In genomic region chr14:64971452-64971889, GRCh38 we compare ENCODE assay signal across 8 cellular contexts. TPM values are rescaled to one million over a fixed set of nuclear protein-coding genes. Genes with fewer than 3 reads are reported as not detected.
DNase-seq lines count a peak whose midpoint lies in the region; ATAC-seq and TF ChIP-seq lines count a peak whose summit lies in the region.

No MANE protein-coding gene starts in this region.

- DNase-seq in NT2/D1 (ENCODE audit: low read depth, low spot score): no peak
- DNase-seq in endothelial cell (ENCODE audit: low spot score): no peak
- DNase-seq in neuronal stem cell (ENCODE audit: low spot score): no peak
- no peak for DNase-seq in putamen (ENCODE audit: low spot score)
- no peak for DNase-seq in occipital lobe (lab: John Stamatoyannopoulos, UW)

- H3K9me3 Mint-ChIP-seq in endothelial cell (ENCODE audit: unreplicated experiment): no peaks in the 10 kb centered on the region

- no peak for ATAC-seq in HG02884 (IDR thresholded peaks at IDR 0.05; ENCODE audit: unreplicated experiment)
- ATAC-seq in HG02981 (IDR thresholded peaks at IDR 0.05; ENCODE audit: unreplicated experiment): no peak

- WGBS in neuronal stem cell (ENCODE audit: extremely low coverage in 2 of 2, insufficient read length in 2 of 2, insufficient replicate concordance in 1 of 2), 2 donors: no CpG with 5 or more reads among the region's 27 CpGs

- H3K4me3 ChIP-seq in NT2/D1 (ENCODE audit: insufficient read length, low read depth) (peak overlapping the region; percentile 65), neuronal stem cell (ENCODE audit: low read length in 2 of 2) (peak overlapping the region; percentile 76 to 89)

- H3K27ac Mint-ChIP-seq in endothelial cell (ENCODE audit: unreplicated experiment): no peak overlapping the region

- no peaks in the 10 kb centered on the region for H3K79me1 ChIP-seq in neuronal stem cell (ENCODE audit: low read depth, low read length)

- no peak overlapping the region for H4K91ac ChIP-seq in neuronal stem cell (ENCODE audit: low read depth, low read length, poor library complexity)

- peak overlapping the region; percentile 38 for H3K18ac ChIP-seq in neuronal stem cell (ENCODE audit: low read length)

- H3K9ac ChIP-seq in NT2/D1 (ENCODE audit: insufficient read length, low read depth): peak overlapping the region; percentile 87
- peak overlapping the region; percentile 79 for H3K9ac ChIP-seq in neuronal stem cell (ENCODE audit: low read depth, low read length, poor library complexity)

- H2BK120ac ChIP-seq in neuronal stem cell (ENCODE audit: low read depth, low read length): no peak overlapping the region

- no peak overlapping the region for H2BK12ac ChIP-seq in neuronal stem cell (ENCODE audit: low read length)

- H2BK5ac ChIP-seq in neuronal stem cell (ENCODE audit: low read length): no peak overlapping the region

- peaks cover 15% of the 10 kb centered on the region for H3K36me3 ChIP-seq in NT2/D1 (ENCODE audit: insufficient read depth, insufficient read length, low read length)
- no peaks in the 10 kb centered on the region for H3K36me3 ChIP-seq in neuronal stem cell (replicated peaks in 1 of 2; ENCODE audit: control insufficient read depth in 2 of 2, insufficient read depth in 2 of 2, low read length in 2 of 2)

- H2AFZ ChIP-seq in neuronal stem cell (ENCODE audit: low read length): peak overlapping the region; percentile 90

- H3K4me3 Mint-ChIP-seq in endothelial cell (ENCODE audit: unreplicated experiment): peak overlapping the region; percentile 88

- TF ChIP-seq CTCF in C4-2B (conservative IDR thresholded peaks at IDR 0.05) (no peak), endothelial cell (IDR thresholded peaks at IDR 0.05; ENCODE audit: unreplicated experiment) (no peak)

- H3K4me2 ChIP-seq in neuronal stem cell (ENCODE audit: insufficient read depth, low read length, poor library complexity, severe bottlenecking): peak overlapping the region; percentile 81

- peaks cover 6% of the 10 kb centered on the region for H3K27me3 ChIP-seq in NT2/D1 (ENCODE audit: insufficient read depth, insufficient read length)
- peaks cover 0 to 8% (median 0%) of the 10 kb centered on the region in 3 experiments for H3K27me3 ChIP-seq in neuronal stem cell (ENCODE audit: control insufficient read depth in 3 of 3, insufficient read depth in 3 of 3, low read depth in 1 of 3, low read length in 3 of 3)

- H3K27ac ChIP-seq in C4-2B: peak overlapping the region; percentile 62
- H3K27ac ChIP-seq in neuronal stem cell (replicated peaks; ENCODE audit: low read length): no peak overlapping the region

- peaks cover 6% of the 10 kb centered on the region for H3K4me1 ChIP-seq in NT2/D1 (ENCODE audit: insufficient read depth, insufficient read length)
- peaks cover 4 to 15% of the 10 kb centered on the region in 2 donors for H3K4me1 ChIP-seq in neuronal stem cell (ENCODE audit: control insufficient read depth in 2 of 2, insufficient read depth in 1 of 2, low read depth in 1 of 2, low read length in 2 of 2)

- no peak overlapping the region for H3K14ac ChIP-seq in neuronal stem cell (ENCODE audit: low read length)

- H3K4me1 Mint-ChIP-seq in endothelial cell (ENCODE audit: unreplicated experiment): peaks cover 16% of the 10 kb centered on the region

- H3K4ac ChIP-seq in neuronal stem cell (ENCODE audit: low read length): no peak overlapping the region

- H2BK15ac ChIP-seq in neuronal stem cell (ENCODE audit: low read length): peak overlapping the region; percentile 24

- H2AK5ac ChIP-seq in neuronal stem cell (ENCODE audit: low read depth, low read length): peak overlapping the region; percentile 19

- no peaks in the 10 kb centered on the region for H3K36me3 Mint-ChIP-seq in endothelial cell (ENCODE audit: low read depth, unreplicated experiment)

- no peaks in the 10 kb centered on the region for H3K9me3 ChIP-seq in NT2/D1 (ENCODE audit: insufficient read depth, low read length)
- H3K9me3 ChIP-seq in neuronal stem cell (replicated peaks in 1 of 2; ENCODE audit: control insufficient read depth in 2 of 2, insufficient read depth in 1 of 2, low read depth in 1 of 2, low read length in 2 of 2): peaks cover 0 to 1% of the 10 kb centered on the region in 2 donors

- peak overlapping the region; percentile 25 for H3K23ac ChIP-seq in neuronal stem cell (ENCODE audit: low read depth, low read length, poor library complexity)

- no peak overlapping the region for H4K8ac ChIP-seq in neuronal stem cell (ENCODE audit: low read depth, low read length)

- peaks cover 15% of the 10 kb centered on the region for H3K27me3 Mint-ChIP-seq in endothelial cell (ENCODE audit: unreplicated experiment)

RNA-seq across cellular contexts. Expression of gene RAB15, which starts 0.7 kb away (rescaled TPM):
- total RNA-seq in endothelial cell (ENCODE audit: unreplicated experiment) (20.9 TPM), occipital lobe (28.9 TPM)
- 11.7 TPM for polyA plus RNA-seq in neuronal stem cell (2013, experiment 1 of 2)
- 10.4 TPM for polyA plus RNA-seq in neuronal stem cell (2013, experiment 2 of 2)

RNA-seq across cellular contexts. Expression of gene FNTB, which starts 15.2 kb away (rescaled TPM):
- total RNA-seq in endothelial cell (ENCODE audit: unreplicated experiment): 16.9 TPM
- 10.8 TPM for polyA plus RNA-seq in neuronal stem cell (2013, experiment 1 of 2)
- polyA plus RNA-seq in neuronal stem cell (2013, experiment 2 of 2): 11.0 TPM
- 6.2 TPM for total RNA-seq in occipital lobe

RNA-seq across cellular contexts. Expression of gene GPX2, which starts 28.9 kb away (rescaled TPM):
- total RNA-seq in endothelial cell (ENCODE audit: unreplicated experiment): not detected
- polyA plus RNA-seq in neuronal stem cell (2013, experiment 1 of 2): 0.11 TPM
- polyA plus RNA-seq in neuronal stem cell (2013, experiment 2 of 2): 0.08 TPM
- not detected for total RNA-seq in occipital lobe

RNA-seq across cellular contexts. Expression of gene CHURC1, which starts 57.2 kb away (rescaled TPM):
- total RNA-seq in endothelial cell (ENCODE audit: unreplicated experiment) (36.2 TPM), occipital lobe (32.0 TPM)
- 45.0 TPM for polyA plus RNA-seq in neuronal stem cell (2013, experiment 1 of 2)
- polyA plus RNA-seq in neuronal stem cell (2013, experiment 2 of 2): 46.0 TPM
